ENCODE assay signal across 15 cellular contexts in the genomic region with DNA sequence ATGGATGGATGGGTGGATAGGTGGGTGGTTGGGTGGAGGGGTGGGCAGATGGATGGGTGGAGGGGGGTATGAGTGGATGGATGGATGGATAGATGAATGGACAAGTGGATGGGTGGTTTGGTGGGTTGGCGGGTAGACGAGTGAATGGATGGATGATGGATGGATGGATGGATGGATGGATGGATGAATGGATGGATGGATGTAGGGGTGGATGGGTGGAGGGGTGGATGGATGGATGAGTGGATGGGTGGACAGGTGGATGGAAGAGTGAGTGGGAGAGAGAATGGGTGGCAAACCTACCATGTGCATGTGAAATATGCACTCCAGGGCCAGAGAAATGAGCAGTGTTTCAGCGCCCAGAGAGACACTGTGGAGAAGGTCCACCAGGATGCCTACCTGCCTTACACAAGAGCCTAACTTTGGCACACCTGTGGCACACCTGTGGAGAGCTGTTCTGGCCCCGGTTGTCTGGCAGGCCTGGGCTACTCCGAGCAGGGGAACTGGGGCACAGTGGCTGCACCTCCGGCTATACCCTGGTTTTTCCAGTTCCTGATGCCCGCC. TPM values are rescaled to one million over a fixed set of nuclear protein-coding genes. Genes with fewer than 3 reads are reported as not detected.
DNase-seq lines count a peak whose midpoint lies in the region; ATAC-seq and TF ChIP-seq lines count a peak whose summit lies in the region.
"Had no signal": no experiment of that assay in that cellular context is flagged by ENCODE, and none has a peak within 500 bp of the region (broad histone marks: within the 10 kb centered on the region; RNA-seq: fewer than 3 reads in every experiment).

No MANE protein-coding gene starts in this region.

- 96 to 97% methylated on average over 7 of the region's 7 CpGs for WGBS in heart right ventricle, 2 donors

- POLR2A ChIA-PET in CD8-positive, alpha-beta T cell (lab: Charles Lee), result no interaction called here
- POLR2A ChIA-PET in HEK293T (lab: Yijun Ruan, JAX), result no interaction called here

- TF ChIP-seq CTCF in heart right ventricle (IDR thresholded peaks at IDR 0.05) (no peak), epithelial cell of esophagus (IDR thresholded peaks at IDR 0.05; ENCODE audit: insufficient read depth, low read depth, low read length, missing control alignments) (no peak), nephron progenitor cell (IDR thresholded peaks at IDR 0.05) (no peak), vagina (IDR thresholded peaks at IDR 0.05) (no peak)
- TF ChIP-seq CTCF in CD8-positive, alpha-beta T cell (IDR thresholded peaks at IDR 0.05), result no peak

- no peaks in the 10 kb centered on the region for H3K9me3 Mint-ChIP-seq in nephron progenitor cell
- H3K9me3 Mint-ChIP-seq in CD8-positive, alpha-beta T cell, result no peaks in the 10 kb centered on the region
- H3K9me3 Mint-ChIP-seq: CD8-positive, alpha-beta memory T cell had no signal

- H3K4me3 ChIP-seq in heart right ventricle (no peak overlapping the region), epithelial cell of esophagus (ENCODE audit: low read length) (no peak overlapping the region), vagina (no peak overlapping the region)
- H3K4me3 ChIP-seq in CD8-positive, alpha-beta T cell (ENCODE audit: low read depth, low read length), result no peak overlapping the region
- H3K4me3 ChIP-seq: psoas muscle had no signal

- H3K4me3 Mint-ChIP-seq in nephron progenitor cell, result peak overlapping the region; percentile 42
- H3K4me3 Mint-ChIP-seq in CD8-positive, alpha-beta T cell, result no peak overlapping the region
- H3K4me3 Mint-ChIP-seq: CD8-positive, alpha-beta memory T cell had no signal

- no peak for TF ChIP-seq POLR2A in vagina (IDR thresholded peaks at IDR 0.05)

- intact Hi-C loops in heart right ventricle (cut with DNase I) (loop anchor here in 3 of 10 donors (5.0 kb wide), 2 partner anchors 39 to 61 kb away; no protein-coding TSS in a partner anchor), cardiac septum (cut with DNase I) (no loop called here), vagina (cut with DNase I) (no loop called here)
- intact Hi-C loops in CD8-positive, alpha-beta T cell (cut with DNase I, micrococcal nuclease), result loop anchor here in 1 of 2 experiments (10.0 kb wide), 1 partner anchor 1218 kb away; no protein-coding TSS in a partner anchor

- ATAC-seq in heart right ventricle, result no peak
- no peak for ATAC-seq in CD8-positive, alpha-beta T cell
- ATAC-seq: psoas muscle had no signal

- H3K36me3 Mint-ChIP-seq in nephron progenitor cell (ENCODE audit: low read depth), result peaks cover 32% of the 10 kb centered on the region
- H3K36me3 Mint-ChIP-seq in CD8-positive, alpha-beta T cell, result no peaks in the 10 kb centered on the region
- H3K36me3 Mint-ChIP-seq: CD8-positive, alpha-beta memory T cell had no signal

- H3K27me3 ChIP-seq in heart right ventricle (no peaks in the 10 kb centered on the region), vagina (no peaks in the 10 kb centered on the region)
- H3K27me3 ChIP-seq in CD8-positive, alpha-beta T cell (ENCODE audit: insufficient read depth, low read length), result no peaks in the 10 kb centered on the region

- no peaks in the 10 kb centered on the region for H3K9me3 ChIP-seq in heart right ventricle
- no peaks in the 10 kb centered on the region for H3K9me3 ChIP-seq in vagina
- no peaks in the 10 kb centered on the region for H3K9me3 ChIP-seq in CD8-positive, alpha-beta T cell (ENCODE audit: low read length)
- H3K9me3 ChIP-seq: psoas muscle had no signal

- H3K4me1 ChIP-seq in heart right ventricle (peaks cover 68 to 96% (median 90%) of the 10 kb centered on the region in 9 donors), vagina (peaks cover 84% of the 10 kb centered on the region)
- H3K4me1 ChIP-seq in CD8-positive, alpha-beta T cell (ENCODE audit: insufficient read depth, low read length), result no peaks in the 10 kb centered on the region

- CTCF ChIA-PET in CD8-positive, alpha-beta T cell (lab: Charles Lee), result no interaction called here
- CTCF ChIA-PET in HEK293T (lab: Yijun Ruan, JAX), result no interaction called here

- H3K27me3 Mint-ChIP-seq in nephron progenitor cell (ENCODE audit: low read depth, poor library complexity), result peaks cover 6% of the 10 kb centered on the region
- peaks cover 5% of the 10 kb centered on the region for H3K27me3 Mint-ChIP-seq in CD8-positive, alpha-beta T cell (ENCODE audit: low read depth)

- H3K36me3 ChIP-seq in heart right ventricle (peaks cover 0 to 34% (median 3%) of the 10 kb centered on the region in 9 donors), vagina (peaks cover 0 to 8% of the 10 kb centered on the region in 2 donors)
- no peaks in the 10 kb centered on the region for H3K36me3 ChIP-seq in CD8-positive, alpha-beta T cell (ENCODE audit: insufficient read depth, low read length)

- DNase-seq in heart right ventricle, result no peak
- no peak for DNase-seq in cardiac septum (ENCODE audit: low spot score)
- DNase-seq in epithelial cell of esophagus (ENCODE audit: low read depth), result peak; percentile 73
- DNase-seq in nephron progenitor cell, result no peak
- DNase-seq in vagina (ENCODE audit: extremely low spot score in 2 of 2), result no peak
- DNase-seq in putamen (ENCODE audit: low spot score), result no peak
- DNase-seq in CD8-positive, alpha-beta T cell, result no peak
- no peak for DNase-seq in HEK293T (ENCODE audit: extremely low spot score)
- DNase-seq: CD8-positive, alpha-beta memory T cell; hippocampal formation; MM.1S; NCI-H1930; NCI-H524 treated with DMSO at 0.1 percent for 48 hours; psoas muscle had no signal

- H3K27ac ChIP-seq in heart right ventricle, result peak overlapping the region; percentile 72 to 99 (median 96)
- peak overlapping the region; percentile 84 for H3K27ac ChIP-seq in vagina
- no peak overlapping the region for H3K27ac ChIP-seq in CD8-positive, alpha-beta T cell (ENCODE audit: low read depth, low read length)
- H3K27ac ChIP-seq: psoas muscle, VCaP had no signal

- peaks cover 67% of the 10 kb centered on the region for H3K4me1 Mint-ChIP-seq in nephron progenitor cell
- no peaks in the 10 kb centered on the region for H3K4me1 Mint-ChIP-seq in CD8-positive, alpha-beta T cell (ENCODE audit: low read depth)

- H3K27ac Mint-ChIP-seq in nephron progenitor cell, result no peak overlapping the region
- no peak overlapping the region for H3K27ac Mint-ChIP-seq in CD8-positive, alpha-beta T cell

TF ChIP-seq in HEK293T, 16 proteins besides CTCF, POLR2A, EP300 and RAD21:
- TF ChIP-seq CTBP1 (IDR thresholded peaks at IDR 0.05; ENCODE audit: borderline replicate concordance) (no peak), BHLHE40 (IDR thresholded peaks at IDR 0.05; ENCODE audit: borderline replicate concordance) (no peak), ZNF384 (IDR thresholded peaks at IDR 0.05) (no peak), ARNT (IDR thresholded peaks at IDR 0.05) (no peak), NFRKB (IDR thresholded peaks at IDR 0.05) (no peak), SP1 (IDR thresholded peaks at IDR 0.05) (no peak), FOXM1 (IDR thresholded peaks at IDR 0.05; ENCODE audit: borderline replicate concordance) (no peak), LEF1 (IDR thresholded peaks at IDR 0.05; ENCODE audit: borderline replicate concordance) (no peak), HDGF (IDR thresholded peaks at IDR 0.05; ENCODE audit: borderline replicate concordance) (no peak), ELF4 (IDR thresholded peaks at IDR 0.05) (no peak), FOXK2 (IDR thresholded peaks at IDR 0.05) (no peak), FOXA1 (IDR thresholded peaks at IDR 0.05) (no peak), L3MBTL2 (conservative IDR thresholded peaks at IDR 0.05) (no peak), SUZ12 (IDR thresholded peaks at IDR 0.05) (no peak), TARDBP (IDR thresholded peaks at IDR 0.05) (no peak)
- TF ChIP-seq, protein P1, sequence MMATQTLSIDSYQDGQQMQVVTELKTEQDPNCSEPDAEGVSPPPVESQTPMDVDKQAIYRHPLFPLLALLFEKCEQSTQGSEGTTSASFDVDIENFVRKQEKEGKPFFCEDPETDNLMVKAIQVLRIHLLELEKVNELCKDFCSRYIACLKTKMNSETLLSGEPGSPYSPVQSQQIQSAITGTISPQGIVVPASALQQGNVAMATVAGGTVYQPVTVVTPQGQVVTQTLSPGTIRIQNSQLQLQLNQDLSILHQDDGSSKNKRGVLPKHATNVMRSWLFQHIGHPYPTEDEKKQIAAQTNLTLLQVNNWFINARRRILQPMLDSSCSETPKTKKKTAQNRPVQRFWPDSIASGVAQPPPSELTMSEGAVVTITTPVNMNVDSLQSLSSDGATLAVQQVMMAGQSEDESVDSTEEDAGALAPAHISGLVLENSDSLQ (IDR thresholded peaks at IDR 0.05), result no peak

RNA-seq across cellular contexts. Expression of a gene that starts 12.8 kb away (rescaled TPM):
- total RNA-seq in heart right ventricle (10 to 100 TPM in 9 of 10 donors, 1 to 10 TPM in 1; 8.3 to 25.1 (median 11.9) TPM), cardiac septum (26.1 TPM), vagina (264 TPM)
- 1 to 10 TPM; 7.8 to 9.3 TPM for polyA plus RNA-seq in heart right ventricle
- total RNA-seq in CD8-positive, alpha-beta T cell, result not detected
- total RNA-seq: CD8-positive, alpha-beta memory T cell had no signal
- polyA plus RNA-seq: CD8-positive, alpha-beta memory T cell had no signal

Comparison
In these comparisons a context has a peak if more than half of its experiments do, and no peak if none do; other contexts are left out.
1. RNA of a gene that starts 12.8 kb away (total RNA-seq): 264 TPM in vagina (single experiment), 26.1 TPM in cardiac septum (single experiment) and 8.3 to 25.1 TPM in heart right ventricle; not detected in CD8-positive, alpha-beta T cell; every median in the first group is over 4 times any median in the second.